In the genomic region with DNA sequence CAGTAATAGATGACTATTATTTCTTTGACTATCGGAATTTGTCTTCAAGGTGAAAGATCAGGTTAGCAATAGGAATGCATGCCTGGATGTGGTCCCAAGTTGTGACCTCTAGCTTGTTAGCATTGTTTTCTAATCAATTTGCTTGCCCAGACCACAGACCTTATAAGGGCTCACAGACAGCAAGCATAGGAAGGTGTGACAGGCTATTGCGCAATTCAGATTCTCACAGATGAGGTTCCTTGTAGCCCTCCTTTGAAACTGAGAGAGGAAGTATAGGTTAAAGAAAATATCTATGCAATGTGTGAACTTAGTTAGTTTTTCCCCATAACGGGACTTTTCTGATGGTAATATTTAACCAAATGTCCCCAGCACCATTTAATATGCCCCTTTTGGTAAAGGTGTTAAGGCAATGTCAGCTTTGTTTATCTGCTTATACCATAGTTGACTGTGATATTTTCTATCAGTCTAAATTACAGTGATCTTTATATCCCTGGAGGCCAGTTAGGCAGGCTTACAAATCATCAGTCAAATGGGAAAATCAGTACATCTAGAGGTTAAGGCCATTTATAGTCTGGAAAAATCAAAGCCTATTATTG, we compare ENCODE assay signal across 9 cellular contexts.
DNase-seq lines count a peak whose midpoint lies in the region; ATAC-seq and TF ChIP-seq lines count a peak whose summit lies in the region.
"Had no signal": no experiment of that assay in that cellular context is flagged by ENCODE, and none has a peak within 500 bp of the region (broad histone marks: within the 10 kb centered on the region; RNA-seq: fewer than 3 reads in every experiment).

No MANE protein-coding gene starts in this region.

- H3K27ac ChIP-seq in neutrophil (peak overlapping the region; percentile 46), caudate nucleus (ENCODE audit: low read depth, low read length) (no peak overlapping the region), stomach (no peak overlapping the region)
- H3K27ac ChIP-seq: SK-N-MC had no signal

- H3K4me3 ChIP-seq in neutrophil (ENCODE audit: low read depth in 1 of 2, low read length in 1 of 2) (no peak overlapping the region), stomach (no peak overlapping the region)
- H3K4me3 ChIP-seq: SK-N-MC had no signal

- no peak for TF ChIP-seq EP300 in stomach (IDR thresholded peaks at IDR 0.05)

- ATAC-seq in GM19438 (IDR thresholded peaks at IDR 0.05; ENCODE audit: low read depth, unreplicated experiment) (peak; percentile 98), HG02973 (IDR thresholded peaks at IDR 0.05; ENCODE audit: unreplicated experiment) (peak; percentile 97), SK-N-SH treated with all-trans-retinoic acid at 6 μM for 48 hours (no peak)

- H3K36me3 ChIP-seq in neutrophil (no peaks in the 10 kb centered on the region), stomach (no peaks in the 10 kb centered on the region)

- TF ChIP-seq CTCF in neutrophil (IDR thresholded peaks at IDR 0.05) = no peak
- TF ChIP-seq CTCF in stomach (IDR thresholded peaks at IDR 0.05) = no peak

- DNase-seq in NOMO-1 treated with dmso at 0.1 percent for 144 hours (lab: John Stamatoyannopoulos, UW; ENCODE audit: unreplicated experiment) = peak; percentile 83
- DNase-seq in caudate nucleus (lab: John Stamatoyannopoulos, UW) = no peak
- no peak for DNase-seq in stomach
- no peak for DNase-seq in stimulated activated CD4-positive, alpha-beta T cell treated with anti-CD3 and anti-CD28 coated beads, Interleukin-2, amount 100 ng/mL, for 48 hours

- peaks cover 44 to 57% of the 10 kb centered on the region in 2 experiments for H3K4me1 ChIP-seq in neutrophil (ENCODE audit: control insufficient read depth in 1 of 2, insufficient read depth in 1 of 2, low read depth in 1 of 2, low read length in 1 of 2)
- H3K4me1 ChIP-seq in stomach = peaks cover 0 to 7% (median 3%) of the 10 kb centered on the region in 4 donors

- H3K27me3 ChIP-seq in neutrophil (no peaks in the 10 kb centered on the region), stomach (no peaks in the 10 kb centered on the region)

- no peak for TF ChIP-seq POLR2A in stomach (IDR thresholded peaks at IDR 0.05)

- 76 to 85% (median 78%) methylated on average over 3 of the region's 3 CpGs for WGBS in stomach, 5 donors

- no peaks in the 10 kb centered on the region for H3K9me3 ChIP-seq in neutrophil
- no peaks in the 10 kb centered on the region for H3K9me3 ChIP-seq in stomach

- intact Hi-C loops in stomach (cut with DNase I; ENCODE audit: low total_unique reads) = no loop called here

TF ChIP-seq in SK-N-SH treated with all-trans-retinoic acid at 6 μM for 48 hours, 23 proteins besides CTCF, POLR2A, EP300 and RAD21:
- TF ChIP-seq CSDC2 (CRISPR knock-in tag; IDR thresholded peaks at IDR 0.05) = no peak
